ENCODE assay signal across 1 cellular context in genomic region chr15:86002444-86002843, GRCh38.
TF ChIP-seq lines count a peak whose summit lies in the region.

No MANE protein-coding gene starts in this region.

TF ChIP-seq in HEK293, 187 proteins besides CTCF, POLR2A, EP300 and RAD21 (continued from another document):
- no peak for TF ChIP-seq ZNF555 (tag by site-specific recombination; conservative IDR thresholded peaks at IDR 0.05)
- 0 out of 2 replicates have a peak, but pooled peaks have one; percentile 20 for TF ChIP-seq GLIS1 (tag by site-specific recombination; IDR thresholded peaks at IDR 0.05)
